In genomic region chr2:201911372-201911771, GRCh38 we compare ENCODE assay signal across 1 cellular context.
TF ChIP-seq lines count a peak whose summit lies in the region.

No MANE protein-coding gene starts in this region.

TF ChIP-seq in GM23338, 12 proteins besides CTCF, POLR2A, EP300 and RAD21:
- no peak for TF ChIP-seq ZNF462 (CRISPR knock-in tag; IDR thresholded peaks at IDR 0.05)
- no peak for TF ChIP-seq JUNB (IDR thresholded peaks at IDR 0.05; ENCODE audit: unreplicated experiment)
- TF ChIP-seq CREB1 (CRISPR knock-in tag; IDR thresholded peaks at IDR 0.05; ENCODE audit: low read depth) = no peak
- TF ChIP-seq ETS1 (IDR thresholded peaks at IDR 0.05) = no peak
- no peak for TF ChIP-seq EZH2phosphoT487 (IDR thresholded peaks at IDR 0.05; ENCODE audit: unreplicated experiment)
